17 cellular contexts compared by ENCODE assay signal in the genomic region with DNA sequence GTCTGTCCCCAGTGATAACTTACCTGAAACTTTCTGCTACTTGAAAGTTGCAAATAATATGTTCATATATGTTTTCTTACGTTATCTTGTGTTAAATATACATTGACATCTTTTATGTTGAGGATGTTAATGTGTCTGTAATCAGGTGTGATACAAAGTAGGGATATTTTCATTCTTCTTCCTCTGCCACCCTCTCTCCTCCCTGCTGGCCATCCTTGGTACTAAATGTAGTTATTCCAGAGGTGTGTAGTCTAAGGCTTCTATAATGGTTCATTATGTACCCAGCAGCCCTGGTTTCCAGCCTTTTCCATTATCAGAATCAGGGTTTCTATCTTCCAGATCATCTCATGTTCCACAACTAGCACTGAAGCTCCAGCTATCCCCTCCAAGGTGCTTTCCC.
"Had no signal": no experiment of that assay in that cellular context is flagged by ENCODE, and none has a peak within 500 bp of the region (broad histone marks: within the 10 kb centered on the region; RNA-seq: fewer than 3 reads in every experiment).

No MANE protein-coding gene starts in this region.

- H3K4me3 Mint-ChIP-seq: activated CD4-positive, alpha-beta T cell treated with anti-CD3 and anti-CD28 coated beads, Interleukin-2, amount 10 ng/mL, durations not matched to agents 7 days and 5 days; activated naive CD8-positive, alpha-beta T cell; brain; central memory CD8-positive, alpha-beta T cell; stimulated activated memory B cell treated with anti-CD40 and anti-IgM and Interleukin-4, amounts not matched to agents 10 μg/mL and 1 μg/mL and 100 μg/mL, for 72 hours; T-helper 2 cell treated with Interferon-gamma antibody and Interleukin-4, amounts not matched to agents 5 μg/mL and 100 μg/mL, for 36 hours had no signal

- H3K36me3 Mint-ChIP-seq: activated naive CD8-positive, alpha-beta T cell; brain; stimulated activated memory B cell treated with anti-CD40 and anti-IgM and Interleukin-4, amounts not matched to agents 10 μg/mL and 1 μg/mL and 100 μg/mL, for 72 hours had no signal

- H3K27me3 ChIP-seq: heart left ventricle, ovary, thyroid gland had no signal

- H3K27ac ChIP-seq: coronary artery, heart left ventricle, lower lobe of right lung, ovary, thyroid gland had no signal

- H3K4me1 Mint-ChIP-seq: activated CD4-positive, alpha-beta T cell treated with anti-CD3 and anti-CD28 coated beads, Interleukin-2, amount 10 ng/mL, durations not matched to agents 7 days and 5 days; brain; central memory CD8-positive, alpha-beta T cell; stimulated activated memory B cell treated with anti-CD40 and anti-IgM and Interleukin-4, amounts not matched to agents 10 μg/mL and 1 μg/mL and 100 μg/mL, for 72 hours had no signal

- H3K4me1 ChIP-seq: heart left ventricle, lower lobe of right lung, thyroid gland had no signal

- H3K36me3 ChIP-seq: heart left ventricle, lower lobe of right lung, ovary, thyroid gland had no signal

- H3K27me3 Mint-ChIP-seq: activated CD4-positive, alpha-beta T cell treated with anti-CD3 and anti-CD28 coated beads, Interleukin-2, amount 10 ng/mL, durations not matched to agents 7 days and 5 days; activated naive CD8-positive, alpha-beta T cell; brain; central memory CD8-positive, alpha-beta T cell; stimulated activated memory B cell treated with anti-CD40 and anti-IgM and Interleukin-4, amounts not matched to agents 10 μg/mL and 1 μg/mL and 100 μg/mL, for 72 hours had no signal

- H3K9me3 Mint-ChIP-seq: T-helper 2 cell treated with Interferon-gamma antibody and Interleukin-4, amounts not matched to agents 5 μg/mL and 100 μg/mL, for 36 hours had no signal

- H3K27ac Mint-ChIP-seq: activated CD4-positive, alpha-beta T cell treated with anti-CD3 and anti-CD28 coated beads, Interleukin-2, amount 10 ng/mL, durations not matched to agents 7 days and 5 days; activated naive CD8-positive, alpha-beta T cell; brain; stimulated activated memory B cell treated with anti-CD40 and anti-IgM and Interleukin-4, amounts not matched to agents 10 μg/mL and 1 μg/mL and 100 μg/mL, for 72 hours; T-helper 2 cell treated with Interferon-gamma antibody and Interleukin-4, amounts not matched to agents 5 μg/mL and 100 μg/mL, for 36 hours had no signal

- H3K4me3 ChIP-seq: coronary artery, heart left ventricle, lower lobe of right lung, ovary, thyroid gland had no signal

- DNase-seq: activated CD4-positive, alpha-beta T cell treated with anti-CD3 and anti-CD28 coated beads, Interleukin-2, amount 10 ng/mL, durations not matched to agents 7 days and 5 days; activated CD8-positive, alpha-beta memory T cell treated with anti-CD3 and anti-CD28 coated beads for 24 hours; activated gamma-delta T cell treated with Interleukin-2 at 50 U/mL for 16 hours; amniotic stem cell; foreskin melanocyte; heart left ventricle; left cardiac atrium; lower lobe of right lung; midbrain; ovary; thyroid gland had no signal

- H3K9me3 ChIP-seq: heart left ventricle, lower lobe of right lung, ovary, thyroid gland had no signal
